Comparison of ENCODE assay signal across 6 cellular contexts in the genomic region with DNA sequence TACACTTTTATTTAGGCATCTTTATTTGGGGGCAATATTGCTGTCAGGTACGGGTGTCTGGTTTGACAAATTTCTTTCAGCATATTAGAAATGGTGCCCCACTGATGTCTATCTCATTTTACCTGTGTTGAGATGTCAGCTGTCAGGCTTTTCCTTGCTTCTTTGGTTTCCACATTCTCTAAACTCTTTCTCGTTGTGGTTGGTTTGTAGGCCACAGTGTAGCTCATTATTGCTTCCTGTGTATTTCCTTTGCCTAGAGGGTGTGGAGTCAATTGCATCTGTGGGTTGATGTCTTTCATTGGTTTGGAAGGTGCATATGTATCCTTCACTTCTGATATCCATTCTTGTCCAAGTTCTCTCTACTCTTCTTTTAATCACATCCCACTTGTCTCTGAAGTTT. TPM values are rescaled to one million over a fixed set of nuclear protein-coding genes. Genes with fewer than 3 reads are reported as not detected.
"Had no signal": no experiment of that assay in that cellular context is flagged by ENCODE, and none has a peak within 500 bp of the region (broad histone marks: within the 10 kb centered on the region; RNA-seq: fewer than 3 reads in every experiment).

No MANE protein-coding gene starts in this region.

RNA-seq across cellular contexts. Expression of gene MBD3L3, which starts 1.5 kb away (rescaled TPM):
- total RNA-seq: GM23338, H1, H9, HT-29, IMR-90, K562 had no signal
- polyA plus RNA-seq: GM23338, H1, IMR-90, K562 had no signal

RNA-seq across cellular contexts. Expression of gene MBD3L2, which starts 10.9 kb away (rescaled TPM):
- total RNA-seq: GM23338, H1, H9, HT-29, IMR-90, K562 had no signal
- polyA plus RNA-seq: GM23338, H1, IMR-90, K562 had no signal

RNA-seq across cellular contexts. Expression of gene MBD3L4, which starts 20.0 kb away (rescaled TPM):
- total RNA-seq: GM23338, H1, H9, HT-29, IMR-90, K562 had no signal
- polyA plus RNA-seq: GM23338, H1, IMR-90, K562 had no signal

RNA-seq across cellular contexts. Expression of gene MBD3L5, which starts 29.6 kb away (rescaled TPM):
- total RNA-seq: GM23338, H1, H9, HT-29, IMR-90, K562 had no signal
- polyA plus RNA-seq: GM23338, H1, IMR-90, K562 had no signal
